17 cellular contexts compared by ENCODE assay signal in genomic region chr3:186945255-186945823, GRCh38.
"Had no signal": no experiment of that assay in that cellular context is flagged by ENCODE, and none has a peak within 500 bp of the region (broad histone marks: within the 10 kb centered on the region; RNA-seq: fewer than 3 reads in every experiment).

No MANE protein-coding gene starts in this region.

- DNase-seq: activated CD4-positive, alpha-beta T cell treated with anti-CD3 and anti-CD28 coated beads for 1 hour; activated CD4-positive, alpha-beta T cell treated with anti-CD3 and anti-CD28 coated beads, Interleukin-2, amount 50 U/mL, for 48 hours; activated CD8-positive, alpha-beta memory T cell treated with anti-CD3 and anti-CD28 coated beads, Interleukin-2, amount 10 ng/mL, durations not matched to agents 7 days and 5 days; activated gamma-delta T cell treated with Interleukin-2 at 50 U/mL for 16 hours; activated T-cell treated with anti-CD3 and anti-CD28 coated beads, Interleukin-2, amount 50 U/mL, for 24 hours; aorta; esophagus squamous epithelium; foreskin fibroblast; islet precursor cell; midbrain; posterior cingulate gyrus; stimulated activated CD4-positive, alpha-beta T cell treated with anti-CD3 and anti-CD28 coated beads, Interleukin-1b, Interleukin-23, amount 100 ng/mL, for 48 hours; stimulated activated naive B cell treated with anti-CD40 and anti-IgM and Interleukin-4, amounts not matched to agents 10 μg/mL and 1 μg/mL and 100 μg/mL, for 72 hours had no signal

- H3K4me3 Mint-ChIP-seq: activated CD8-positive, alpha-beta memory T cell treated with anti-CD3 and anti-CD28 coated beads, Interleukin-2, amount 10 ng/mL, durations not matched to agents 7 days and 5 days; activated T-cell treated with anti-CD3 and anti-CD28 coated beads, Interleukin-2, amount 50 U/mL, for 24 hours; stimulated activated naive B cell treated with anti-CD40 and anti-IgM and Interleukin-4, amounts not matched to agents 10 μg/mL and 1 μg/mL and 100 μg/mL, for 72 hours had no signal

- H3K9me3 Mint-ChIP-seq: activated T-cell treated with anti-CD3 and anti-CD28 coated beads, Interleukin-2, amount 50 U/mL, for 24 hours; stimulated activated naive B cell treated with anti-CD40 and anti-IgM and Interleukin-4, amounts not matched to agents 10 μg/mL and 1 μg/mL and 100 μg/mL, for 72 hours had no signal

- H3K27ac Mint-ChIP-seq: activated CD8-positive, alpha-beta memory T cell treated with anti-CD3 and anti-CD28 coated beads, Interleukin-2, amount 10 ng/mL, durations not matched to agents 7 days and 5 days; activated T-cell treated with anti-CD3 and anti-CD28 coated beads, Interleukin-2, amount 50 U/mL, for 24 hours; stimulated activated naive B cell treated with anti-CD40 and anti-IgM and Interleukin-4, amounts not matched to agents 10 μg/mL and 1 μg/mL and 100 μg/mL, for 72 hours had no signal

- H3K9me3 ChIP-seq: breast epithelium, esophagus squamous epithelium, suprapubic skin had no signal

- H3K27me3 ChIP-seq: breast epithelium, esophagus squamous epithelium, suprapubic skin had no signal

- H3K36me3 ChIP-seq: breast epithelium, suprapubic skin had no signal

- ATAC-seq: activated CD8-positive, alpha-beta memory T cell treated with anti-CD3 and anti-CD28 coated beads, Interleukin-2, amount 10 ng/mL, durations not matched to agents 7 days and 5 days; left lobe of liver; right cardiac atrium; stimulated activated naive B cell treated with anti-CD40 and anti-IgM and Interleukin-4, amounts not matched to agents 10 μg/mL and 1 μg/mL and 100 μg/mL, for 72 hours had no signal

- H3K27me3 Mint-ChIP-seq: activated CD8-positive, alpha-beta memory T cell treated with anti-CD3 and anti-CD28 coated beads, Interleukin-2, amount 10 ng/mL, durations not matched to agents 7 days and 5 days; activated T-cell treated with anti-CD3 and anti-CD28 coated beads, Interleukin-2, amount 50 U/mL, for 24 hours; stimulated activated naive B cell treated with anti-CD40 and anti-IgM and Interleukin-4, amounts not matched to agents 10 μg/mL and 1 μg/mL and 100 μg/mL, for 72 hours had no signal

- H3K4me3 ChIP-seq: breast epithelium, esophagus squamous epithelium, suprapubic skin had no signal

- H3K4me1 ChIP-seq: breast epithelium had no signal

- H3K27ac ChIP-seq: breast epithelium, esophagus squamous epithelium, suprapubic skin had no signal
